In genomic region chr2:160909781-160910242, GRCh38 we compare ENCODE assay signal across 19 cellular contexts.
A peak's percentile ranks its signal among the peaks of the same experiment; 100 is the strongest.
DNase-seq lines count a peak whose midpoint lies in the region; ATAC-seq and TF ChIP-seq lines count a peak whose summit lies in the region.
"Had no signal": no experiment of that assay in that cellular context is flagged by ENCODE, and none has a peak within 500 bp of the region (broad histone marks: within the 10 kb centered on the region; RNA-seq: fewer than 3 reads in every experiment).

No MANE protein-coding gene starts in this region.

- H3K27me3 Mint-ChIP-seq in chondrocyte (ENCODE audit: low read depth): no peaks in the 10 kb centered on the region
- H3K27me3 Mint-ChIP-seq in activated CD4-positive, alpha-beta memory T cell treated with anti-CD3 and anti-CD28 coated beads, Interleukin-2, amount 10 ng/mL, durations not matched to agents 7 days and 5 days: peaks cover 4% of the 10 kb centered on the region
- H3K27me3 Mint-ChIP-seq: stimulated activated naive CD8-positive, alpha-beta T cell treated with anti-CD3 and anti-CD28 coated beads, Interleukin-15, Interleukin-2, amounts not matched to agents 100 ng/mL and 50 ng/mL, for 24 hours had no signal

- H3K36me3 ChIP-seq in left ventricle myocardium inferior (no peaks in the 10 kb centered on the region), mesodermal cell (ENCODE audit: control insufficient read depth, insufficient read depth, low read length) (no peaks in the 10 kb centered on the region), uterus (no peaks in the 10 kb centered on the region)
- H3K36me3 ChIP-seq: heart left ventricle had no signal

- no peaks in the 10 kb centered on the region for H3K9me3 ChIP-seq in left ventricle myocardium inferior (replicated peaks)
- no peaks in the 10 kb centered on the region for H3K9me3 ChIP-seq in mesodermal cell (ENCODE audit: control insufficient read depth, low read length)
- H3K9me3 ChIP-seq in uterus: no peaks in the 10 kb centered on the region
- H3K9me3 ChIP-seq: heart left ventricle had no signal

- DNase-seq in Right ventricle myocardium superior: no peak
- no peak for DNase-seq in left ventricle myocardium inferior
- no peak for DNase-seq in chondrocyte (ENCODE audit: low spot score)
- no peak for DNase-seq in uterus
- DNase-seq in NAMALWA (ENCODE audit: low spot score): no peak
- DNase-seq in activated CD4-positive, alpha-beta memory T cell treated with anti-CD3 and anti-CD28 coated beads, Interleukin-2, amount 10 ng/mL, durations not matched to agents 7 days and 5 days: no peak
- DNase-seq: activated CD4-positive, alpha-beta T cell treated with anti-CD3 and anti-CD28 coated beads for 48 hours; activated CD8-positive, alpha-beta memory T cell treated with anti-CD3 and anti-CD28 coated beads, Interleukin-2, amount 50 U/mL, for 48 hours; CD4-positive, CD25-positive, alpha-beta regulatory T cell; DMS53; HCEC 1CT; heart left ventricle; Karpas-422; mammary epithelial cell; nephron progenitor cell had no signal

- H3K4me1 Mint-ChIP-seq in chondrocyte (ENCODE audit: low read depth): peaks cover 29% of the 10 kb centered on the region
- no peaks in the 10 kb centered on the region for H3K4me1 Mint-ChIP-seq in activated CD4-positive, alpha-beta memory T cell treated with anti-CD3 and anti-CD28 coated beads, Interleukin-2, amount 10 ng/mL, durations not matched to agents 7 days and 5 days
- H3K4me1 Mint-ChIP-seq: CD4-positive, CD25-positive, alpha-beta regulatory T cell had no signal

- peak; percentile 5 for ATAC-seq in Right ventricle myocardium superior (ENCODE audit: poor library complexity)
- ATAC-seq in GM21390 (IDR thresholded peaks at IDR 0.05; ENCODE audit: unreplicated experiment): no peak

- TF ChIP-seq POLR2A in uterus (IDR thresholded peaks at IDR 0.05): no peak

- no peak for TF ChIP-seq CTCF in left ventricle myocardium inferior (IDR thresholded peaks at IDR 0.05; ENCODE audit: borderline replicate concordance)
- TF ChIP-seq CTCF in chondrocyte (IDR thresholded peaks at IDR 0.05): peak; percentile 27
- TF ChIP-seq CTCF in uterus (IDR thresholded peaks at IDR 0.05): no peak

- intact Hi-C loops in Right ventricle myocardium superior (cut with DNase I) (no loop called here), left ventricle myocardium inferior (cut with micrococcal nuclease) (no loop called here), uterus (cut with DNase I; ENCODE audit: low total_unique reads) (no loop called here)

- no peak overlapping the region for H3K4me3 ChIP-seq in left ventricle myocardium inferior
- H3K4me3 ChIP-seq in mesodermal cell (ENCODE audit: extremely low read depth, insufficient read depth, low read length, poor library complexity, severe bottlenecking): no peak overlapping the region
- H3K4me3 ChIP-seq in uterus: no peak overlapping the region
- H3K4me3 ChIP-seq: heart left ventricle, SK-N-MC had no signal

- no peak overlapping the region for H3K4me3 Mint-ChIP-seq in chondrocyte (ENCODE audit: unreplicated experiment)
- no peak overlapping the region for H3K4me3 Mint-ChIP-seq in activated CD4-positive, alpha-beta memory T cell treated with anti-CD3 and anti-CD28 coated beads, Interleukin-2, amount 10 ng/mL, durations not matched to agents 7 days and 5 days
- H3K4me3 Mint-ChIP-seq: CD4-positive, CD25-positive, alpha-beta regulatory T cell; nephron progenitor cell; stimulated activated naive CD8-positive, alpha-beta T cell treated with anti-CD3 and anti-CD28 coated beads, Interleukin-15, Interleukin-2, amounts not matched to agents 100 ng/mL and 50 ng/mL, for 24 hours had no signal

- H3K27me3 ChIP-seq in left ventricle myocardium inferior (ENCODE audit: low read depth): no peaks in the 10 kb centered on the region
- H3K27me3 ChIP-seq in uterus: no peaks in the 10 kb centered on the region
- H3K27me3 ChIP-seq: heart left ventricle had no signal

- H3K27ac ChIP-seq in left ventricle myocardium inferior (replicated peaks): no peak overlapping the region
- H3K27ac ChIP-seq in mesodermal cell (ENCODE audit: low read depth, low read length, severe bottlenecking): peak overlapping the region; percentile 3
- peak overlapping the region; percentile 31 to 55 for H3K27ac ChIP-seq in uterus
- H3K27ac ChIP-seq: SK-N-MC had no signal

- POLR2A ChIA-PET in activated CD4-positive, alpha-beta memory T cell treated with anti-CD3 and anti-CD28 coated beads, Interleukin-2, amount 10 ng/mL, durations not matched to agents 7 days and 5 days (lab: Charles Lee): no interaction called here

- no peaks in the 10 kb centered on the region for H3K9me3 Mint-ChIP-seq in chondrocyte (ENCODE audit: low read depth)
- H3K9me3 Mint-ChIP-seq in activated CD4-positive, alpha-beta memory T cell treated with anti-CD3 and anti-CD28 coated beads, Interleukin-2, amount 10 ng/mL, durations not matched to agents 7 days and 5 days: no peaks in the 10 kb centered on the region
- H3K9me3 Mint-ChIP-seq: nephron progenitor cell; stimulated activated naive CD8-positive, alpha-beta T cell treated with anti-CD3 and anti-CD28 coated beads, Interleukin-15, Interleukin-2, amounts not matched to agents 100 ng/mL and 50 ng/mL, for 24 hours had no signal

- no peaks in the 10 kb centered on the region for H3K36me3 Mint-ChIP-seq in chondrocyte (ENCODE audit: low read depth)
- no peaks in the 10 kb centered on the region for H3K36me3 Mint-ChIP-seq in activated CD4-positive, alpha-beta memory T cell treated with anti-CD3 and anti-CD28 coated beads, Interleukin-2, amount 10 ng/mL, durations not matched to agents 7 days and 5 days (ENCODE audit: low read depth)

- peaks cover 40% of the 10 kb centered on the region for H3K4me1 ChIP-seq in left ventricle myocardium inferior
- peaks cover 7% of the 10 kb centered on the region for H3K4me1 ChIP-seq in mesodermal cell (ENCODE audit: control insufficient read depth, insufficient read depth, low read length, poor library complexity, severe bottlenecking)
- peaks cover 9% of the 10 kb centered on the region in 2 donors for H3K4me1 ChIP-seq in uterus

- peak overlapping the region; percentile 43 for H3K27ac Mint-ChIP-seq in chondrocyte (ENCODE audit: unreplicated experiment)
- H3K27ac Mint-ChIP-seq in activated CD4-positive, alpha-beta memory T cell treated with anti-CD3 and anti-CD28 coated beads, Interleukin-2, amount 10 ng/mL, durations not matched to agents 7 days and 5 days: no peak overlapping the region
- H3K27ac Mint-ChIP-seq: nephron progenitor cell; stimulated activated naive CD8-positive, alpha-beta T cell treated with anti-CD3 and anti-CD28 coated beads, Interleukin-15, Interleukin-2, amounts not matched to agents 100 ng/mL and 50 ng/mL, for 24 hours had no signal

- CTCF ChIA-PET in activated CD4-positive, alpha-beta memory T cell treated with anti-CD3 and anti-CD28 coated beads, Interleukin-2, amount 10 ng/mL, durations not matched to agents 7 days and 5 days (lab: Charles Lee): no interaction called here

- 74 to 81% methylated on average over 2 of the region's 3 CpGs for WGBS in mesodermal cell (ENCODE audit: insufficient coverage in 2 of 2), 2 experiments
